21 cellular contexts compared by ENCODE assay signal in genomic region chr20:4989570-4989969, GRCh38. TPM values are rescaled to one million over a fixed set of nuclear protein-coding genes. Genes with fewer than 3 reads are reported as not detected.
DNase-seq lines count a peak whose midpoint lies in the region; ATAC-seq, FAIRE-seq and TF ChIP-seq lines count a peak whose summit lies in the region.
"Had no signal": no experiment of that assay in that cellular context is flagged by ENCODE, and none has a peak within 500 bp of the region (broad histone marks: within the 10 kb centered on the region; RNA-seq: fewer than 3 reads in every experiment).

No MANE protein-coding gene starts in this region.

- no peaks in the 10 kb centered on the region for H3K9me3 Mint-ChIP-seq in activated CD4-positive, alpha-beta T cell treated with anti-CD3 and anti-CD28 coated beads, Interleukin-2, amount 10 ng/mL, durations not matched to agents 24 days and 14 days
- no peaks in the 10 kb centered on the region for H3K9me3 Mint-ChIP-seq in mesothelial cell of epicardium
- H3K9me3 Mint-ChIP-seq: CD8-positive, alpha-beta memory T cell; neural progenitor cell; T-helper 1 cell treated with Interleukin-12 subunit alpha and Interleukin-12 subunit beta and Interleukin-4 antibody, amounts not matched to agents 30 μg/mL and 1 μg/mL, for 36 hours had no signal

- H3K79me2 ChIP-seq in OCI-LY3 (ENCODE audit: low read length), result peaks cover 67% of the 10 kb centered on the region

- FAIRE-seq in D721Med (lab: Jason Lieb, UNC), result no peak
- FAIRE-seq: A549, endometrium, G401.6 had no signal

- DNase-seq in activated CD4-positive, alpha-beta T cell treated with anti-CD3 and anti-CD28 coated beads, Interleukin-2, amount 10 ng/mL, durations not matched to agents 24 days and 14 days, result no peak
- DNase-seq in activated CD4-positive, alpha-beta T cell treated with anti-CD3 and anti-CD28 coated beads, Interleukin-2, amount 50 U/mL, for 1 hour, result no peak
- DNase-seq in mesothelial cell of epicardium (ENCODE audit: low spot score in 2 of 2, unreplicated experiment in 2 of 2) (no peak), occipital lobe (lab: John Stamatoyannopoulos, UW) (no peak), D721Med (ENCODE audit: insufficient read length, low spot score) (no peak), RKO (ENCODE audit: low spot score) (no peak)
- DNase-seq: CD8-positive, alpha-beta memory T cell; foreskin melanocyte; NCI-H187 treated with DMSO at 0.1 percent for 48 hours; NCI-H69; stimulated activated CD4-positive, alpha-beta T cell treated with anti-CD3 and anti-CD28 coated beads, Interleukin-2, amount 100 ng/mL, for 48 hours; upper lobe of right lung had no signal

- no peak overlapping the region for H3K9ac ChIP-seq in OCI-LY3 (ENCODE audit: low read length)
- H3K9ac ChIP-seq: neural progenitor cell had no signal

- TF ChIP-seq CTCF in OCI-LY3 (IDR thresholded peaks at IDR 0.05; ENCODE audit: low read depth, low read length) (no peak), mesothelial cell of epicardium (IDR thresholded peaks at IDR 0.05; ENCODE audit: unreplicated experiment) (no peak), D721Med (IDR thresholded peaks at IDR 0.05; ENCODE audit: insufficient read depth, missing control alignments) (no peak)

- peak overlapping the region; percentile 59 for H3K4me2 ChIP-seq in OCI-LY3 (ENCODE audit: low read length)
- H3K4me2 ChIP-seq: A549, neural progenitor cell had no signal

- H3K36me3 Mint-ChIP-seq in activated CD4-positive, alpha-beta T cell treated with anti-CD3 and anti-CD28 coated beads, Interleukin-2, amount 10 ng/mL, durations not matched to agents 24 days and 14 days (ENCODE audit: low read depth), result peaks cover 5% of the 10 kb centered on the region
- H3K36me3 Mint-ChIP-seq in mesothelial cell of epicardium, result peaks cover under 1% of the 10 kb centered on the region

- H3K36me3 ChIP-seq in OCI-LY3 (replicated peaks; ENCODE audit: low read depth, low read length), result peaks cover 3% of the 10 kb centered on the region
- H3K36me3 ChIP-seq: neural progenitor cell, right atrium auricular region, upper lobe of right lung had no signal

- peak overlapping the region; percentile 29 for H3K4me3 ChIP-seq in OCI-LY3 (ENCODE audit: low read length)
- H3K4me3 ChIP-seq: A549, neural progenitor cell, right atrium auricular region, upper lobe of right lung had no signal

- H3K27me3 Mint-ChIP-seq in activated CD4-positive, alpha-beta T cell treated with anti-CD3 and anti-CD28 coated beads, Interleukin-2, amount 10 ng/mL, durations not matched to agents 24 days and 14 days, result no peaks in the 10 kb centered on the region
- H3K27me3 Mint-ChIP-seq in mesothelial cell of epicardium (ENCODE audit: low read depth), result no peaks in the 10 kb centered on the region
- H3K27me3 Mint-ChIP-seq: CD8-positive, alpha-beta memory T cell had no signal

- peaks cover 19% of the 10 kb centered on the region for H3K4me1 Mint-ChIP-seq in activated CD4-positive, alpha-beta T cell treated with anti-CD3 and anti-CD28 coated beads, Interleukin-2, amount 10 ng/mL, durations not matched to agents 24 days and 14 days
- H3K4me1 Mint-ChIP-seq in mesothelial cell of epicardium, result no peaks in the 10 kb centered on the region

- peak overlapping the region; percentile 31 for H3K27ac ChIP-seq in OCI-LY3 (ENCODE audit: low read length)
- H3K27ac ChIP-seq: A549, neural progenitor cell, right atrium auricular region, RWPE1, upper lobe of right lung had no signal

- peak overlapping the region; percentile 77 for H3K27ac Mint-ChIP-seq in activated CD4-positive, alpha-beta T cell treated with anti-CD3 and anti-CD28 coated beads, Interleukin-2, amount 10 ng/mL, durations not matched to agents 24 days and 14 days
- H3K27ac Mint-ChIP-seq in mesothelial cell of epicardium, result peak overlapping the region; percentile 3
- H3K27ac Mint-ChIP-seq: neural progenitor cell; T-helper 1 cell treated with Interleukin-12 subunit alpha and Interleukin-12 subunit beta and Interleukin-4 antibody, amounts not matched to agents 30 μg/mL and 1 μg/mL, for 36 hours had no signal

- H4K20me1 ChIP-seq in OCI-LY3 (ENCODE audit: insufficient read depth, low read length), result peaks cover 7% of the 10 kb centered on the region; the same call in 1 of the 2 replicates

- H3K27me3 ChIP-seq in OCI-LY3 (ENCODE audit: low read depth, low read length), result no peaks in the 10 kb centered on the region
- H3K27me3 ChIP-seq: neural progenitor cell, right atrium auricular region, upper lobe of right lung had no signal

- H3K4me1 ChIP-seq in OCI-LY3 (ENCODE audit: low read length), result peaks cover 57% of the 10 kb centered on the region
- H3K4me1 ChIP-seq: A549, neural progenitor cell, right atrium auricular region, upper lobe of right lung had no signal

- no peak overlapping the region for H2AFZ ChIP-seq in OCI-LY3 (ENCODE audit: low read depth, low read length)
- H2AFZ ChIP-seq: neural progenitor cell had no signal

- ATAC-seq in GM19455 (IDR thresholded peaks at IDR 0.05; ENCODE audit: unreplicated experiment), result peak; percentile 40
- ATAC-seq: A549, upper lobe of right lung had no signal

- H3K9me3 ChIP-seq in OCI-LY3 (ENCODE audit: insufficient read depth, low read length), result no peaks in the 10 kb centered on the region
- H3K9me3 ChIP-seq: A549, right atrium auricular region, upper lobe of right lung had no signal

- H3K4me3 Mint-ChIP-seq in activated CD4-positive, alpha-beta T cell treated with anti-CD3 and anti-CD28 coated beads, Interleukin-2, amount 10 ng/mL, durations not matched to agents 24 days and 14 days, result peak overlapping the region; percentile 16
- H3K4me3 Mint-ChIP-seq in mesothelial cell of epicardium, result no peak overlapping the region
- H3K4me3 Mint-ChIP-seq: CD8-positive, alpha-beta memory T cell; neural progenitor cell; T-helper 1 cell treated with Interleukin-12 subunit alpha and Interleukin-12 subunit beta and Interleukin-4 antibody, amounts not matched to agents 30 μg/mL and 1 μg/mL, for 36 hours had no signal

- intact Hi-C loops in activated CD4-positive, alpha-beta T cell treated with anti-CD3 and anti-CD28 coated beads, Interleukin-2, amount 10 ng/mL, durations not matched to agents 24 days and 14 days (cut with micrococcal nuclease), result loop anchor here (2.0 kb wide), 1 partner anchor 17 kb away; no protein-coding TSS in a partner anchor

RNA-seq across cellular contexts. Expression of gene SLC23A2, which starts 11.7 kb away (rescaled TPM):
- 26.9 and 27.6 TPM in 2 replicates for total RNA-seq in activated CD4-positive, alpha-beta T cell treated with anti-CD3 and anti-CD28 coated beads, Interleukin-2, amount 10 ng/mL, durations not matched to agents 24 days and 14 days
- 33.7 to 35.5 TPM (median 34.7 TPM) in 3 replicates for total RNA-seq in mesothelial cell of epicardium
- total RNA-seq in occipital lobe, result 52.9 TPM
